In the genomic region with DNA sequence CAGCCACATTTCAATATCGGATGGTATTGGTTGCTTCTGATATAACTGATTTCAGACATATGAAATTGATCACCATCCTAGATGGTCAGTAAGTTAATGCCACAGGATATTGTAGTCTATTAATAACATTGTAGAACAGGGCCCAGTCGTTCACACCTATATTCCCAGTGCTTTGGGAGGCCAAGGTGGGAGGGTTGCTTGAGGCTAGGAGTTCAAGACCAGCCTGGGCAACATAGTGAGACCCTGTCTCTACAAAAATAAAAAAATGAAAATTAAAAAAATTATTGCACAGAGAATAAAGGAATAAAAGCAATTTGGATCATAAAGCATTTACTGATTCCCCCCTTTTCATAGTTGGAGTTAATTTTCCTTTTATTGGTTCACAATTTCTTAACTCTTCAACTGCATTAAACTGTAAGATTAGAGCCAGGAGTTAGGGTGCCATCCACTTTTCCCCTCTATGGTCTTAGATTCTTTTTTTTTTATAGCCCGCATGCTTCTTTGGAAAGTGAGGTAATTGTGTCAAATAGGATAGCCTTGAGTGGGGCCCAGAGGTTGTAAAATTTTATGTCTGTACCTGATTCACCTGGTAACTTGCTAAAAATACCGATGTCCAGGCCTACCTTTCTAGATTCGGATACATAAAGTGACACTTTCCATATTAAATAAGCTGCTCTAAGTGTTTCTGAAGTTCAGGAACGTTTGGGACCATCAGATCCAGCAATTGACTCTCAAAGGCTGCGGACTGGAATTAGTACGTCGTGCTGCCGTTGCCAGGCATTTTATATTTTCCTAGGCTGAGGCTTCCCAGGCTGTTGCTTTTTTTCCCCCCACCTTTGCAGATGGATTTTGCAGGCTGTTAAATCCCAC, we compare ENCODE assay signal across 8 cellular contexts. TPM values are rescaled to one million over a fixed set of nuclear protein-coding genes. Genes with fewer than 3 reads are reported as not detected.
DNase-seq lines count a peak whose midpoint lies in the region; ATAC-seq and TF ChIP-seq lines count a peak whose summit lies in the region.

No MANE protein-coding gene starts in this region.

- peak overlapping the region; percentile 96 for H3K27ac Mint-ChIP-seq in activated CD8-positive, alpha-beta T cell treated with anti-CD3 and anti-CD28 coated beads for 36 hours
- H3K27ac Mint-ChIP-seq in stimulated activated naive CD8-positive, alpha-beta T cell treated with anti-CD3 and anti-CD28 coated beads, Interleukin-15, amount 100 ng/mL, for 72 hours, result peak overlapping the region; percentile 97 to 99

- H3K36me3 ChIP-seq in iPS-15b (ENCODE audit: control insufficient read depth, insufficient read depth, low read length), result no peaks in the 10 kb centered on the region

- CTCF ChIA-PET in activated CD8-positive, alpha-beta T cell treated with anti-CD3 and anti-CD28 coated beads for 36 hours (lab: Charles Lee), result interaction anchor here (1.0 to 1.2 kb wide), 3 partner anchors 14 to 68 kb away, joined by 3 read pairs; no protein-coding TSS in a partner anchor

- H3K4me3 ChIP-seq in iPS-15b (ENCODE audit: low read depth, low read length), result peak overlapping the region; percentile 97

- POLR2A ChIA-PET in activated CD8-positive, alpha-beta T cell treated with anti-CD3 and anti-CD28 coated beads for 36 hours (lab: Charles Lee), result interaction anchor here (0.6 to 2.1 kb wide), 10 partner anchors 8 to 936 kb away, joined by 3 to 7 read pairs (median 4); a partner anchor contains a TSS

- H3K9me3 Mint-ChIP-seq in activated CD8-positive, alpha-beta T cell treated with anti-CD3 and anti-CD28 coated beads for 36 hours, result no peaks in the 10 kb centered on the region
- no peaks in the 10 kb centered on the region for H3K9me3 Mint-ChIP-seq in stimulated activated naive CD8-positive, alpha-beta T cell treated with anti-CD3 and anti-CD28 coated beads, Interleukin-15, amount 100 ng/mL, for 72 hours

- no peaks in the 10 kb centered on the region for H3K9me3 ChIP-seq in iPS-15b (ENCODE audit: control insufficient read depth, insufficient read depth, low read length)

- H3K27me3 ChIP-seq in iPS-15b (ENCODE audit: control insufficient read depth, insufficient read depth, low read length), result no peaks in the 10 kb centered on the region

- peaks cover 5% of the 10 kb centered on the region for H3K36me3 Mint-ChIP-seq in activated CD8-positive, alpha-beta T cell treated with anti-CD3 and anti-CD28 coated beads for 36 hours (ENCODE audit: low read depth)

- no peaks in the 10 kb centered on the region for H3K27me3 Mint-ChIP-seq in activated CD8-positive, alpha-beta T cell treated with anti-CD3 and anti-CD28 coated beads for 36 hours
- no peaks in the 10 kb centered on the region for H3K27me3 Mint-ChIP-seq in stimulated activated naive CD8-positive, alpha-beta T cell treated with anti-CD3 and anti-CD28 coated beads, Interleukin-15, amount 100 ng/mL, for 72 hours

- no peak for TF ChIP-seq CTCF in activated CD8-positive, alpha-beta T cell treated with anti-CD3 and anti-CD28 coated beads for 36 hours (IDR thresholded peaks at IDR 0.05)

- DNase-seq in NCI-H748 treated with DMSO at 0.1 percent for 48 hours (lab: John Stamatoyannopoulos, UW), result peak; percentile 20
- no peak for DNase-seq in NCI-H748 (lab: John Stamatoyannopoulos, UW; ENCODE audit: unreplicated experiment)
- DNase-seq in activated CD8-positive, alpha-beta T cell treated with anti-CD3 and anti-CD28 coated beads for 36 hours, result no peak
- DNase-seq in stimulated activated naive CD8-positive, alpha-beta T cell treated with anti-CD3 and anti-CD28 coated beads, Interleukin-15, amount 100 ng/mL, for 72 hours, result no peak
- no peak for DNase-seq in hypothalamus (lab: John Stamatoyannopoulos, UW)
- DNase-seq in COR-L47 (lab: John Stamatoyannopoulos, UW), result no peak

- peaks cover 8% of the 10 kb centered on the region for H3K4me1 ChIP-seq in iPS-15b (ENCODE audit: control insufficient read depth, insufficient read depth, low read length)

- peaks cover 24% of the 10 kb centered on the region for H3K4me1 Mint-ChIP-seq in activated CD8-positive, alpha-beta T cell treated with anti-CD3 and anti-CD28 coated beads for 36 hours (ENCODE audit: low read depth)
- peaks cover 37% of the 10 kb centered on the region for H3K4me1 Mint-ChIP-seq in stimulated activated naive CD8-positive, alpha-beta T cell treated with anti-CD3 and anti-CD28 coated beads, Interleukin-15, amount 100 ng/mL, for 72 hours

- no peak for ATAC-seq in activated CD8-positive, alpha-beta T cell treated with anti-CD3 and anti-CD28 coated beads for 36 hours
- ATAC-seq in stimulated activated naive CD8-positive, alpha-beta T cell treated with anti-CD3 and anti-CD28 coated beads, Interleukin-15, amount 100 ng/mL, for 72 hours, result no peak
- no peak for ATAC-seq in HG03095 (IDR thresholded peaks at IDR 0.05; ENCODE audit: unreplicated experiment)

- H3K4me3 Mint-ChIP-seq in activated CD8-positive, alpha-beta T cell treated with anti-CD3 and anti-CD28 coated beads for 36 hours, result peak overlapping the region; percentile 93
- peak overlapping the region; percentile 91 to 97 for H3K4me3 Mint-ChIP-seq in stimulated activated naive CD8-positive, alpha-beta T cell treated with anti-CD3 and anti-CD28 coated beads, Interleukin-15, amount 100 ng/mL, for 72 hours

- H3K9ac ChIP-seq in iPS-15b (ENCODE audit: low read depth, low read length), result peak overlapping the region; percentile 93

- intact Hi-C loops in activated CD8-positive, alpha-beta T cell treated with anti-CD3 and anti-CD28 coated beads for 36 hours (cut with micrococcal nuclease), result loop anchor here (10.0 kb wide), 1 partner anchor 59 kb away; no protein-coding TSS in a partner anchor

RNA-seq across cellular contexts. Expression of a gene that starts 24.7 kb away (rescaled TPM):
- 10 to 100 TPM; 56.9 to 57.5 TPM for total RNA-seq in activated CD8-positive, alpha-beta T cell treated with anti-CD3 and anti-CD28 coated beads for 36 hours

RNA-seq across cellular contexts. Expression of a gene that starts 25.1 kb away (rescaled TPM):
- total RNA-seq in activated CD8-positive, alpha-beta T cell treated with anti-CD3 and anti-CD28 coated beads for 36 hours, result 10 to 100 TPM; 35.4 to 42.2 TPM
